Comparison of ENCODE assay signal across 18 cellular contexts in genomic region chr12:80282761-80283160, GRCh38.
DNase-seq lines count a peak whose midpoint lies in the region; TF ChIP-seq lines count a peak whose summit lies in the region.
"Had no signal": no experiment of that assay in that cellular context is flagged by ENCODE, and none has a peak within 500 bp of the region (broad histone marks: within the 10 kb centered on the region; RNA-seq: fewer than 3 reads in every experiment).

No MANE protein-coding gene starts in this region.

- H3K9ac ChIP-seq in fibroblast of lung (ENCODE audit: insufficient read depth, low read length) = no peak overlapping the region

- peak; percentile 17 for DNase-seq in ELR (ENCODE audit: low read depth)
- DNase-seq in amniotic epithelial cell (ENCODE audit: low read depth) = peak; percentile 66
- DNase-seq in fibroblast of lung (ENCODE audit: low read depth in 2 of 2) = peak; percentile 19 to 20
- peak; percentile 22 for DNase-seq in myocyte (ENCODE audit: low read depth)
- DNase-seq in esophagus squamous epithelium (lab: John Stamatoyannopoulos, UW) = no peak
- DNase-seq in stimulated activated CD4-positive, alpha-beta T cell treated with anti-CD3 and anti-CD28 coated beads, Interleukin-2, amount 100 ng/mL, for 48 hours = no peak
- DNase-seq in NCI-H2107 treated with DMSO at 0.1 percent for 48 hours (lab: John Stamatoyannopoulos, UW; ENCODE audit: unreplicated experiment) = no peak
- DNase-seq in NCI-H510A (lab: John Stamatoyannopoulos, UW) = no peak
- DNase-seq: COR-L47, DMS153, H9, NCI-H1436, NCI-H2029, NCI-H2171 treated with DMSO at 0.1 percent for 48 hours, NCI-H748 treated with DMSO at 0.1 percent for 48 hours, PC-3 had no signal

- no peak overlapping the region for H2AFZ ChIP-seq in fibroblast of lung (ENCODE audit: low read length)

- H3K9me3 ChIP-seq in fibroblast of lung (ENCODE audit: control insufficient read depth, insufficient read depth, low read depth, low read length) (no peaks in the 10 kb centered on the region), esophagus squamous epithelium (no peaks in the 10 kb centered on the region)

- no peak overlapping the region for H3K4me2 ChIP-seq in fibroblast of lung (ENCODE audit: extremely low read depth, insufficient read depth, low read length)

- H3K27ac ChIP-seq in fibroblast of lung (ENCODE audit: insufficient read depth, low read length) = no peak overlapping the region
- no peak overlapping the region for H3K27ac ChIP-seq in esophagus squamous epithelium
- H3K27ac ChIP-seq: HL-60, RWPE1 had no signal

- H3K4me3 ChIP-seq in fibroblast of lung (replicated peaks in 1 of 4; ENCODE audit: control extremely low read depth in 1 of 4, insufficient read depth in 1 of 4, low read depth in 3 of 4, low read length in 4 of 4) (no peak overlapping the region), esophagus squamous epithelium (no peak overlapping the region)

- H3K4me1 ChIP-seq in fibroblast of lung (ENCODE audit: control insufficient read depth, extremely low read depth, insufficient read depth, low read length) (no peaks in the 10 kb centered on the region), esophagus squamous epithelium (no peaks in the 10 kb centered on the region)

- no peak for TF ChIP-seq CTCF in fibroblast of lung (conservative IDR thresholded peaks at IDR 0.05 in 1 of 2, IDR thresholded peaks at IDR 0.05 in 1 of 2; ENCODE audit: low read depth in 1 of 2, low read length in 2 of 2)
- no peak for TF ChIP-seq CTCF in esophagus squamous epithelium (IDR thresholded peaks at IDR 0.05)

- intact Hi-C loops in esophagus squamous epithelium (cut with DNase I) = no loop called here

- TF ChIP-seq POLR2A in esophagus squamous epithelium (IDR thresholded peaks at IDR 0.05) = no peak

- H3K36me3 ChIP-seq in fibroblast of lung (ENCODE audit: control insufficient read depth, insufficient read depth, low read length) = no peaks in the 10 kb centered on the region
- H3K36me3 ChIP-seq in esophagus squamous epithelium = no peaks in the 10 kb centered on the region

- no peaks in the 10 kb centered on the region for H4K20me1 ChIP-seq in fibroblast of lung (ENCODE audit: control insufficient read depth, extremely low read depth, insufficient read depth, low read length)

- H3K27me3 ChIP-seq in fibroblast of lung (ENCODE audit: control insufficient read depth, insufficient read depth, low read length) (no peaks in the 10 kb centered on the region), esophagus squamous epithelium (no peaks in the 10 kb centered on the region)

- H3K79me2 ChIP-seq in fibroblast of lung (ENCODE audit: control insufficient read depth, insufficient read depth, low read length) = no peaks in the 10 kb centered on the region

Comparison
In these comparisons a context has a peak if more than half of its experiments do, and no peak if none do; other contexts are left out.
1. DNase-seq: peak in ELR (single experiment), amniotic epithelial cell (single experiment), fibroblast of lung (2 of 2) and myocyte (single experiment); none in esophagus squamous epithelium (single experiment), stimulated activated CD4-positive, alpha-beta T cell treated with anti-CD3 and anti-CD28 coated beads, Interleukin-2, amount 100 ng/mL, for 48 hours (0 of 2), NCI-H2107 treated with DMSO at 0.1 percent for 48 hours (single experiment) and NCI-H510A (single experiment).